ENCODE assay signal across 17 cellular contexts in genomic region chr2:48257456-48257855, GRCh38. TPM values are rescaled to one million over a fixed set of nuclear protein-coding genes. Genes with fewer than 3 reads are reported as not detected.
DNase-seq lines count a peak whose midpoint lies in the region; ATAC-seq and TF ChIP-seq lines count a peak whose summit lies in the region.
"Had no signal": no experiment of that assay in that cellular context is flagged by ENCODE, and none has a peak within 500 bp of the region (broad histone marks: within the 10 kb centered on the region; RNA-seq: fewer than 3 reads in every experiment).

No MANE protein-coding gene starts in this region.

- H3K9me3 Mint-ChIP-seq in CD14-positive monocyte = peaks cover 0 to 3% (median 0%) of the 10 kb centered on the region in 7 donors
- no peaks in the 10 kb centered on the region for H3K9me3 Mint-ChIP-seq in GM23338
- H3K9me3 Mint-ChIP-seq: CD4-positive, alpha-beta T cell; CD8-positive, alpha-beta memory T cell; HFFc6 had no signal

- no peak overlapping the region for H3K27ac ChIP-seq in GM23338 (ENCODE audit: low read depth)
- H3K27ac ChIP-seq: BLaER1, C4-2B had no signal

- no peaks in the 10 kb centered on the region for H3F3A ChIP-seq in GM23338 (replicated peaks; ENCODE audit: low read depth)

- H4K20me1 ChIP-seq in GM23338 (replicated peaks; ENCODE audit: insufficient read depth) = no peaks in the 10 kb centered on the region
- H4K20me1 ChIP-seq: BLaER1 had no signal

- H3K36me3 Mint-ChIP-seq in CD14-positive monocyte = no peaks in the 10 kb centered on the region
- no peaks in the 10 kb centered on the region for H3K36me3 Mint-ChIP-seq in GM23338 (ENCODE audit: low read depth)
- H3K36me3 Mint-ChIP-seq: CD8-positive, alpha-beta memory T cell had no signal

- H2AFZ ChIP-seq in GM23338 = peak overlapping the region; percentile 9; the same call in 1 of the 2 replicates

- no peak overlapping the region for H3K4me2 ChIP-seq in GM23338
- H3K4me2 ChIP-seq: BLaER1 had no signal

- intact Hi-C loops in CD14-positive monocyte (cut with micrococcal nuclease) = loop anchor here in 1 of 2 donors (10.0 kb wide), 1 partner anchor 47 kb away; no protein-coding TSS in a partner anchor

- peaks cover 6% of the 10 kb centered on the region; the same call in 1 of the 2 replicates for H3K9me2 ChIP-seq in GM23338 (ENCODE audit: insufficient read depth)

- DNase-seq in CD14-positive monocyte (ENCODE audit: low spot score) (no peak), GM23338 (ENCODE audit: low spot score) (no peak), foreskin melanocyte (peak; percentile 6), NCI-H2029 (lab: John Stamatoyannopoulos, UW) (no peak), SIG-M5 treated with dmso at 0.1 percent for 504 hours (lab: John Stamatoyannopoulos, UW; ENCODE audit: unreplicated experiment) (no peak)
- DNase-seq: CD4-positive, alpha-beta T cell; CD8-positive, alpha-beta memory T cell; DMS53; DMS79 treated with DMSO at 0.1 percent for 48 hours; GF-D8; GOT3; HFFc6 had no signal

- H3K27me3 ChIP-seq in GM23338 (ENCODE audit: insufficient read depth) = no peaks in the 10 kb centered on the region
- H3K27me3 ChIP-seq: BLaER1 had no signal

- no peak overlapping the region for H3K4me3 Mint-ChIP-seq in CD14-positive monocyte
- H3K4me3 Mint-ChIP-seq in GM23338 = no peak overlapping the region
- H3K4me3 Mint-ChIP-seq: B cell; CD4-positive, alpha-beta T cell; CD8-positive, alpha-beta memory T cell; HFFc6 had no signal

- peak overlapping the region in 4 of 7 donors; percentile 50 to 92 (median 62) for H3K27ac Mint-ChIP-seq in CD14-positive monocyte
- no peak overlapping the region for H3K27ac Mint-ChIP-seq in GM23338
- H3K27ac Mint-ChIP-seq: B cell; CD4-positive, alpha-beta T cell; CD8-positive, alpha-beta memory T cell; HFFc6 had no signal

- no peaks in the 10 kb centered on the region for H3K36me3 ChIP-seq in GM23338 (ENCODE audit: insufficient read depth)
- H3K36me3 ChIP-seq: BLaER1, HAP-1 had no signal

- no peak overlapping the region for H3K4me3 ChIP-seq in GM23338
- H3K4me3 ChIP-seq: BLaER1, HAP-1 had no signal

- no peaks in the 10 kb centered on the region for H3K79me2 ChIP-seq in GM23338 (replicated peaks; ENCODE audit: insufficient read depth)

- H3K4me1 Mint-ChIP-seq in CD14-positive monocyte (peaks cover 26% of the 10 kb centered on the region), GM23338 (no peaks in the 10 kb centered on the region)
- H3K4me1 Mint-ChIP-seq: B cell; CD8-positive, alpha-beta memory T cell had no signal

- no peaks in the 10 kb centered on the region for H3K4me1 ChIP-seq in GM23338 (ENCODE audit: insufficient read depth)
- H3K4me1 ChIP-seq: HAP-1 had no signal

- no peak for TF ChIP-seq CTCF in CD14-positive monocyte (IDR thresholded peaks at IDR 0.05)
- TF ChIP-seq CTCF in GM23338 (conservative IDR thresholded peaks at IDR 0.05; ENCODE audit: low read depth in 2 of 2) = no peak

- ATAC-seq in GM23338 (no peak), HG03025 (IDR thresholded peaks at IDR 0.05; ENCODE audit: low FRiP score, unreplicated experiment) (no peak)

- H3K27me3 Mint-ChIP-seq in CD14-positive monocyte (ENCODE audit: low read depth in 3 of 3) = peaks cover 0 to 1% (median 0%) of the 10 kb centered on the region in 3 donors
- H3K27me3 Mint-ChIP-seq in GM23338 (ENCODE audit: insufficient read depth, low read depth, poor library complexity) = no peaks in the 10 kb centered on the region
- H3K27me3 Mint-ChIP-seq: B cell; CD4-positive, alpha-beta T cell; CD8-positive, alpha-beta memory T cell had no signal

TF ChIP-seq in GM23338, 12 proteins besides CTCF, POLR2A, EP300 and RAD21 (continues in another document):
- TF ChIP-seq EZH2 (IDR thresholded peaks at IDR 0.05; ENCODE audit: low read depth, unreplicated experiment) (no peak), JUNB (IDR thresholded peaks at IDR 0.05; ENCODE audit: unreplicated experiment) (no peak), POLR2AphosphoS5 (IDR thresholded peaks at IDR 0.05; ENCODE audit: low read depth) (no peak), NANOG (IDR thresholded peaks at IDR 0.05; ENCODE audit: borderline replicate concordance) (no peak), EZH2phosphoT487 (IDR thresholded peaks at IDR 0.05; ENCODE audit: unreplicated experiment) (no peak), ZNF331 (CRISPR knock-in tag; IDR thresholded peaks at IDR 0.05; ENCODE audit: low read depth) (no peak), STAT1 (IDR thresholded peaks at IDR 0.05; ENCODE audit: unreplicated experiment) (no peak), ZNF114 (CRISPR knock-in tag; IDR thresholded peaks at IDR 0.05) (no peak), ETS1 (IDR thresholded peaks at IDR 0.05) (no peak), CREB1 (CRISPR knock-in tag; IDR thresholded peaks at IDR 0.05; ENCODE audit: low read depth) (no peak)
- TF ChIP-seq, protein P1, sequence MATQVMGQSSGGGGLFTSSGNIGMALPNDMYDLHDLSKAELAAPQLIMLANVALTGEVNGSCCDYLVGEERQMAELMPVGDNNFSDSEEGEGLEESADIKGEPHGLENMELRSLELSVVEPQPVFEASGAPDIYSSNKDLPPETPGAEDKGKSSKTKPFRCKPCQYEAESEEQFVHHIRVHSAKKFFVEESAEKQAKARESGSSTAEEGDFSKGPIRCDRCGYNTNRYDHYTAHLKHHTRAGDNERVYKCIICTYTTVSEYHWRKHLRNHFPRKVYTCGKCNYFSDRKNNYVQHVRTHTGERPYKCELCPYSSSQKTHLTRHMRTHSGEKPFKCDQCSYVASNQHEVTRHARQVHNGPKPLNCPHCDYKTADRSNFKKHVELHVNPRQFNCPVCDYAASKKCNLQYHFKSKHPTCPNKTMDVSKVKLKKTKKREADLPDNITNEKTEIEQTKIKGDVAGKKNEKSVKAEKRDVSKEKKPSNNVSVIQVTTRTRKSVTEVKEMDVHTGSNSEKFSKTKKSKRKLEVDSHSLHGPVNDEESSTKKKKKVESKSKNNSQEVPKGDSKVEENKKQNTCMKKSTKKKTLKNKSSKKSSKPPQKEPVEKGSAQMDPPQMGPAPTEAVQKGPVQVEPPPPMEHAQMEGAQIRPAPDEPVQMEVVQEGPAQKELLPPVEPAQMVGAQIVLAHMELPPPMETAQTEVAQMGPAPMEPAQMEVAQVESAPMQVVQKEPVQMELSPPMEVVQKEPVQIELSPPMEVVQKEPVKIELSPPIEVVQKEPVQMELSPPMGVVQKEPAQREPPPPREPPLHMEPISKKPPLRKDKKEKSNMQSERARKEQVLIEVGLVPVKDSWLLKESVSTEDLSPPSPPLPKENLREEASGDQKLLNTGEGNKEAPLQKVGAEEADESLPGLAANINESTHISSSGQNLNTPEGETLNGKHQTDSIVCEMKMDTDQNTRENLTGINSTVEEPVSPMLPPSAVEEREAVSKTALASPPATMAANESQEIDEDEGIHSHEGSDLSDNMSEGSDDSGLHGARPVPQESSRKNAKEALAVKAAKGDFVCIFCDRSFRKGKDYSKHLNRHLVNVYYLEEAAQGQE (IDR thresholded peaks at IDR 0.05; ENCODE audit: unreplicated experiment) = no peak

RNA-seq across cellular contexts. Expression of gene FOXN2, which starts 57.0 kb away (rescaled TPM):
- polyA plus RNA-seq in CD14-positive monocyte = 10 to 100 TPM; 48.6 to 57.7 TPM
- 39.0 and 44.5 TPM in 2 replicates for total RNA-seq in GM23338 (2014; rRNA removed; shearing (Covaris generic))
- polyA plus RNA-seq in GM23338 (2016; fragmentation: Nextera tagmentation; extraction: Ambion mirVana) = 25.2 and 30.1 TPM in 2 replicates
